17 cellular contexts compared by ENCODE assay signal in the genomic region with DNA sequence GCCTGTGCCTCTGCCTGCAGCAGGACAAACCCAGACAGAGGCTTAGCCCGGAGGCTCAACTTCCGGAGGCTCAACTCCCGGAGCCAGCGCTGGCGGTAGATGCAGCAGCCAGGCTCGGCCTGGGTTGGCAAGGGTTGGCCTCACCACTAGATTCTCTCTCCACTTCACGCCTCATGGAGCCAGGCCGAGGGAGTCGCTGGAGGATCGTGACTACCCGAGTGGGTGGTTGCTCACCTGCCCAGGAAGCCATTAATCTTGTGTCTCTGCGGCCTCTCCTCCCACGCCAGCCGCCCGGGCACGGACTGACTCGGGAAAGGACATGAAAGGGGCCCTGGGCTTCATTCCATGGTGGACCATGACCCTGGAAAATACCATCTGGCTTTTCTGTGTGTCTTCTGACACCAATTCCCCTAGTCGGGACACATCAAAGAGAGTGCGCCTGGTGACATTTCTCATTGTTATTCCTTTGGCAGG. TPM values are rescaled to one million over a fixed set of nuclear protein-coding genes. Genes with fewer than 3 reads are reported as not detected.
A peak's percentile ranks its signal among the peaks of the same experiment; 100 is the strongest.
DNase-seq lines count a peak whose midpoint lies in the region; FAIRE-seq and TF ChIP-seq lines count a peak whose summit lies in the region.
"Had no signal": no experiment of that assay in that cellular context is flagged by ENCODE, and none has a peak within 500 bp of the region (broad histone marks: within the 10 kb centered on the region; RNA-seq: fewer than 3 reads in every experiment).

No MANE protein-coding gene starts in this region.

- no peak for FAIRE-seq in H1 (lab: Jason Lieb, UNC)
- FAIRE-seq: A204.1, H54 had no signal

- no peak overlapping the region for H2BK5ac ChIP-seq in H1 (ENCODE audit: low read depth, low read length)
- H2BK5ac ChIP-seq in H9 (ENCODE audit: insufficient read length, low read length) = no peak overlapping the region

- H3K56ac ChIP-seq in H1 (replicated peaks; ENCODE audit: insufficient read length, low read depth, low read length) (no peak overlapping the region), H9 (ENCODE audit: insufficient read length, low read depth, low read length) (no peak overlapping the region)

- H3K18ac ChIP-seq in H1 (ENCODE audit: extremely low read depth, low read length) (no peak overlapping the region), H9 (ENCODE audit: insufficient read length, low read depth, low read length) (no peak overlapping the region)

- H3K79me2 ChIP-seq in H1 (ENCODE audit: control insufficient read depth in 1 of 2, insufficient read depth in 2 of 2, low read length in 2 of 2) (no peaks in the 10 kb centered on the region), H9 (ENCODE audit: insufficient read depth, low read length) (no peaks in the 10 kb centered on the region)

- no peaks in the 10 kb centered on the region for H3K36me3 Mint-ChIP-seq in nephron progenitor cell (ENCODE audit: low read depth)
- H3K36me3 Mint-ChIP-seq in activated CD4-positive, alpha-beta memory T cell treated with anti-CD3 and anti-CD28 coated beads for 36 hours = no peaks in the 10 kb centered on the region
- H3K36me3 Mint-ChIP-seq in H9 (ENCODE audit: insufficient read depth in 1 of 3, low read depth in 3 of 3) = no peaks in the 10 kb centered on the region

- TF ChIP-seq POLR2A in H1 (IDR thresholded peaks at IDR 0.05; ENCODE audit: control extremely low read depth in 1 of 2, low read depth in 2 of 2, low read length in 2 of 2) = no peak

- no peak overlapping the region for H4K5ac ChIP-seq in H1 (ENCODE audit: insufficient read length, low read depth, low read length)
- H4K5ac ChIP-seq in H9 (ENCODE audit: insufficient read length, low read depth, low read length) = no peak overlapping the region

- H2BK120ac ChIP-seq in H1 (replicated peaks; ENCODE audit: low read depth, low read length) (no peak overlapping the region), H9 (ENCODE audit: low read depth, low read length, poor library complexity, severe bottlenecking) (no peak overlapping the region)

- H3K79me1 ChIP-seq in H1 (ENCODE audit: low read depth, low read length) (no peaks in the 10 kb centered on the region; the same call in 1 of the 2 replicates), H9 (ENCODE audit: insufficient read depth, low read depth, low read length, poor library complexity, severe bottlenecking) (no peaks in the 10 kb centered on the region)

- H3K36me3 ChIP-seq in H1 (ENCODE audit: control insufficient read depth in 2 of 4, insufficient read depth in 4 of 4, low read length in 3 of 4) = no peaks in the 10 kb centered on the region
- H3K36me3 ChIP-seq: BLaER1 treated with 17β-estradiol and CSF1 and Interleukin-3, amounts not matched to agents 10 nM and 100 nM had no signal

- no peaks in the 10 kb centered on the region for H4K20me1 ChIP-seq in H1 (replicated peaks in 1 of 2; ENCODE audit: control insufficient read depth in 1 of 2, insufficient read depth in 2 of 2, low read length in 2 of 2)
- H4K20me1 ChIP-seq in H9 (ENCODE audit: control insufficient read depth, insufficient read depth, insufficient read length) = no peaks in the 10 kb centered on the region
- H4K20me1 ChIP-seq: BLaER1 treated with 17β-estradiol and CSF1 and Interleukin-3, amounts not matched to agents 10 nM and 100 nM had no signal

- intact Hi-C loops in activated CD4-positive, alpha-beta memory T cell treated with anti-CD3 and anti-CD28 coated beads for 36 hours (cut with micrococcal nuclease) = no loop called here

- H3K4ac ChIP-seq in H1 (replicated peaks; ENCODE audit: insufficient read length, low read depth, low read length) (no peak overlapping the region), H9 (ENCODE audit: low read depth, low read length) (no peak overlapping the region)

- H3K9me3 ChIP-seq in H1 (ENCODE audit: insufficient read depth in 2 of 2, low read depth in 1 of 2, low read length in 1 of 2) (no peaks in the 10 kb centered on the region), H9 (ENCODE audit: control insufficient read depth, low read depth, low read length) (no peaks in the 10 kb centered on the region)
- H3K9me3 ChIP-seq: BLaER1 treated with 17β-estradiol and CSF1 and Interleukin-3, amounts not matched to agents 10 nM and 100 nM had no signal

- no peak for TF ChIP-seq RAD21 in H1 (IDR thresholded peaks at IDR 0.05 in 1 of 2, conservative IDR thresholded peaks at IDR 0.05 in 1 of 2; ENCODE audit: low read depth in 2 of 2, low read length in 2 of 2)

- H3K4me1 Mint-ChIP-seq in nephron progenitor cell (peaks cover 81% of the 10 kb centered on the region), H9 (peaks cover 4 to 16% of the 10 kb centered on the region in 2 experiments)
- no peaks in the 10 kb centered on the region for H3K4me1 Mint-ChIP-seq in activated CD4-positive, alpha-beta memory T cell treated with anti-CD3 and anti-CD28 coated beads for 36 hours (ENCODE audit: low read depth)

- H3K27me3 ChIP-seq in H1 (replicated peaks in 1 of 4; ENCODE audit: control insufficient read depth in 3 of 4, extremely low read depth in 1 of 4, insufficient read depth in 3 of 4, low read length in 3 of 4) (no peaks in the 10 kb centered on the region), H9 (ENCODE audit: insufficient read depth, low read length) (no peaks in the 10 kb centered on the region)
- H3K27me3 ChIP-seq: BLaER1 treated with 17β-estradiol and CSF1 and Interleukin-3, amounts not matched to agents 10 nM and 100 nM had no signal

- peak overlapping the region; percentile 65 for H3K27ac Mint-ChIP-seq in nephron progenitor cell
- H3K27ac Mint-ChIP-seq in activated CD4-positive, alpha-beta memory T cell treated with anti-CD3 and anti-CD28 coated beads for 36 hours = no peak overlapping the region
- no peak overlapping the region; a peak in 1 of 7 replicates for H3K27ac Mint-ChIP-seq in H9

- H3K9ac ChIP-seq in H1 (replicated peaks in 1 of 4; ENCODE audit: extremely low read depth in 1 of 4, low read depth in 3 of 4, low read length in 3 of 4) = no peak overlapping the region
- no peak overlapping the region for H3K9ac ChIP-seq in H9 (ENCODE audit: extremely low read depth, insufficient read length, low read length)
- H3K9ac ChIP-seq: BLaER1 treated with 17β-estradiol and CSF1 and Interleukin-3, amounts not matched to agents 10 nM and 100 nM had no signal

- no peak for TF ChIP-seq EP300 in H1 (IDR thresholded peaks at IDR 0.05; ENCODE audit: borderline replicate concordance in 1 of 2, low read depth in 2 of 2, low read length in 2 of 2)

- 83% methylated on average over 19 of the region's 19 CpGs; no CpG with 5 or more reads in 1 of the 2 experiments for WGBS in H1 (ENCODE audit: extremely low coverage in 1 of 2, insufficient coverage in 1 of 2, insufficient read length in 1 of 2, insufficient replicate concordance in 2 of 2, low coverage in 1 of 2, low lambda C conversion rate in 2 of 2, missing lambda C conversion rate in 1 of 2), 2 experiments
- no CpG with 5 or more reads among the region's 19 CpGs for WGBS in H9 (ENCODE audit: extremely low coverage, insufficient read length, low lambda C conversion rate)

- H3K4me2 ChIP-seq in H1 (ENCODE audit: insufficient read depth in 1 of 2, low read depth in 2 of 2, low read length in 2 of 2) (no peak overlapping the region), H9 (ENCODE audit: insufficient read depth, insufficient read length, low read length) (no peak overlapping the region)
- H3K4me2 ChIP-seq: BLaER1 treated with 17β-estradiol and CSF1 and Interleukin-3, amounts not matched to agents 10 nM and 100 nM had no signal

- H3K23me2 ChIP-seq in H1 (ENCODE audit: low read depth, low read length) = no peaks in the 10 kb centered on the region
- no peaks in the 10 kb centered on the region for H3K23me2 ChIP-seq in H9 (ENCODE audit: insufficient read length, low read depth, low read length, poor library complexity, severe bottlenecking)

- TF ChIP-seq CTCF in C4-2B (conservative IDR thresholded peaks at IDR 0.05) (no peak), H1 (IDR thresholded peaks at IDR 0.05; ENCODE audit: control extremely low read depth in 1 of 3, insufficient read depth in 1 of 3, low read depth in 1 of 3, low read length in 3 of 3) (no peak), nephron progenitor cell (IDR thresholded peaks at IDR 0.05) (no peak), H9 (conservative IDR thresholded peaks at IDR 0.05) (no peak)

- H3K27ac ChIP-seq in C4-2B = peak overlapping the region; percentile 5; the same call in 1 of the 2 replicates
- no peak overlapping the region for H3K27ac ChIP-seq in H1 (ENCODE audit: low read depth, low read length)
- H3K27ac ChIP-seq in H9 (ENCODE audit: insufficient read length, low read depth, low read length) = no peak overlapping the region
- H3K27ac ChIP-seq: BLaER1 treated with 17β-estradiol and CSF1 and Interleukin-3, amounts not matched to agents 10 nM and 100 nM had no signal

- no peak overlapping the region for H2BK15ac ChIP-seq in H1 (ENCODE audit: low read length)
- no peak overlapping the region for H2BK15ac ChIP-seq in H9 (ENCODE audit: low read depth, low read length)

- H2BK20ac ChIP-seq in H1 (ENCODE audit: low read length) (no peak overlapping the region), H9 (ENCODE audit: low read depth, low read length, poor library complexity, severe bottlenecking) (no peak overlapping the region)

- H3K27me3 Mint-ChIP-seq in nephron progenitor cell (ENCODE audit: low read depth, poor library complexity) (peaks cover 13% of the 10 kb centered on the region), H9 (ENCODE audit: low read depth) (peaks cover 4% of the 10 kb centered on the region)
- H3K27me3 Mint-ChIP-seq in activated CD4-positive, alpha-beta memory T cell treated with anti-CD3 and anti-CD28 coated beads for 36 hours = no peaks in the 10 kb centered on the region

- POLR2A ChIA-PET in H1 (lab: Charles Lee; ENCODE audit: partially characterized antibody) = no interaction called here
- POLR2A ChIA-PET in activated CD4-positive, alpha-beta memory T cell treated with anti-CD3 and anti-CD28 coated beads for 36 hours (lab: Charles Lee) = no interaction called here

- peak; percentile 2 for DNase-seq in NCI-H226
- no peak for DNase-seq in H1 (ENCODE audit: low read depth in 1 of 2, low spot score in 2 of 2)
- DNase-seq in nephron progenitor cell = peak; percentile 70
- no peak for DNase-seq in NCI-H446 treated with DMSO at 0.1 percent for 48 hours (lab: John Stamatoyannopoulos, UW)
- no peak for DNase-seq in activated CD4-positive, alpha-beta memory T cell treated with anti-CD3 and anti-CD28 coated beads for 36 hours
- DNase-seq in H9 = no peak
- no peak for DNase-seq in DMS153 treated with DMSO at 0.1 percent for 48 hours (lab: John Stamatoyannopoulos, UW; ENCODE audit: unreplicated experiment)
- DNase-seq: DMS 273 treated with DMSO at 0.1 percent for 48 hours, KBM-7, NCI-H1417 treated with DMSO at 0.1 percent for 48 hours, NCI-H1930, NCI-H446, NCI-H748 treated with DMSO at 0.1 percent for 48 hours had no signal

- H4K8ac ChIP-seq in H1 (ENCODE audit: extremely low read depth, insufficient read depth, low read length) (peak overlapping the region; percentile 15; the same call in 1 of the 2 replicates), H9 (replicated peaks; ENCODE audit: insufficient read length, low read depth, low read length) (no peak overlapping the region)

- CTCF ChIA-PET in H1 (lab: Charles Lee; ENCODE audit: partially characterized antibody) = interaction anchor here (0.7 to 2.6 kb wide), 2 partner anchors 9 to 13 kb away, joined by 3 to 5 read pairs; no protein-coding TSS in a partner anchor
- CTCF ChIA-PET in activated CD4-positive, alpha-beta memory T cell treated with anti-CD3 and anti-CD28 coated beads for 36 hours (lab: Charles Lee) = no interaction called here

- H3K14ac ChIP-seq in H1 (ENCODE audit: insufficient read length) (no peak overlapping the region), H9 (ENCODE audit: insufficient read depth, low read length) (no peak overlapping the region)

- H3K4me1 ChIP-seq in H1 (replicated peaks in 1 of 4; ENCODE audit: control insufficient read depth in 3 of 4, insufficient read depth in 4 of 4, low read length in 3 of 4) (no peaks in the 10 kb centered on the region; a peak in 1 of 7 replicates), H9 (ENCODE audit: insufficient read depth, low read length) (no peaks in the 10 kb centered on the region)

- no peak overlapping the region for H3T11ph ChIP-seq in H9 (ENCODE audit: low read length)

- H3K4me3 Mint-ChIP-seq in nephron progenitor cell (no peak overlapping the region), H9 (no peak overlapping the region)
- H3K4me3 Mint-ChIP-seq in activated CD4-positive, alpha-beta memory T cell treated with anti-CD3 and anti-CD28 coated beads for 36 hours = no peak overlapping the region

- no peak overlapping the region for H2AFZ ChIP-seq in H1 (ENCODE audit: low read length)
- H2AFZ ChIP-seq in H9 (ENCODE audit: low read length) = no peak overlapping the region

- H3K23ac ChIP-seq in H1 (ENCODE audit: insufficient read length) (no peak overlapping the region), H9 (ENCODE audit: insufficient read length, low read depth, low read length) (no peak overlapping the region)

- no peak overlapping the region for H3K4me3 ChIP-seq in H1 (ENCODE audit: extremely low read depth in 1 of 4, insufficient read depth in 2 of 4, low read depth in 3 of 4, low read length in 4 of 4)
- H3K4me3 ChIP-seq: BLaER1 treated with 17β-estradiol and CSF1 and Interleukin-3, amounts not matched to agents 10 nM and 100 nM had no signal

- H2BK12ac ChIP-seq in H1 (ENCODE audit: low read depth, low read length) (no peak overlapping the region), H9 (ENCODE audit: insufficient read length, low read depth, low read length) (no peak overlapping the region)

- H3K9me3 Mint-ChIP-seq in nephron progenitor cell (no peaks in the 10 kb centered on the region), H9 (no peaks in the 10 kb centered on the region)
- H3K9me3 Mint-ChIP-seq in activated CD4-positive, alpha-beta memory T cell treated with anti-CD3 and anti-CD28 coated beads for 36 hours = no peaks in the 10 kb centered on the region

- H2AK5ac ChIP-seq in H1 (ENCODE audit: low read depth, low read length) (no peak overlapping the region), H9 (ENCODE audit: insufficient read length, low read length) (no peak overlapping the region)

- H4K91ac ChIP-seq in H1 (replicated peaks; ENCODE audit: insufficient read length, low read length) = no peak overlapping the region
- no peak overlapping the region for H4K91ac ChIP-seq in H9 (ENCODE audit: insufficient read length, low read depth, low read length)

RNA-seq across cellular contexts. Expression of a gene that starts 20.8 kb away (rescaled TPM):
- 0.45 and 0.48 TPM in 2 replicates for total RNA-seq in H1 (2021; fragmentation: NEBNext Ultra II Directional; extraction: Animal tissue kit (Norgen Biotek cat#: 25700))
- 0.19 and 0.29 TPM in 2 replicates for polyA plus RNA-seq in H1 (2011; rRNA removed)
- polyA plus RNA-seq in H1 (2011; cell fraction: cytosol; rRNA removed) = 0.19 TPM
- 0.40 TPM for polyA plus RNA-seq in H1 (2011; cell fraction: nucleus; rRNA removed)
- 0.11 to 0.17 TPM (median 0.15 TPM) in 3 of 4 replicates, not detected in the other for polyA plus RNA-seq in H1 (2012, experiment 1 of 2)
- 0.12 TPM for polyA plus RNA-seq in H1 (2012, experiment 2 of 2)
- polyA plus RNA-seq in H1 (2013, experiment 1 of 2) = 0.32 TPM
- 0.39 TPM for polyA plus RNA-seq in H1 (2013, experiment 2 of 2)
- polyA minus RNA-seq in H1 (2011; rRNA and poly(A)+ RNA removed) = 0.12 and 0.41 TPM in 2 replicates
- polyA minus RNA-seq in H1 (2011; cell fraction: cytosol; rRNA and poly(A)+ RNA removed) = not detected
- polyA minus RNA-seq in H1 (2011; cell fraction: nucleus; rRNA and poly(A)+ RNA removed) = not detected
- under 1 TPM in 1 of 2 experiments, not detected in 1; 0.10 TPM for total RNA-seq in activated CD4-positive, alpha-beta memory T cell treated with anti-CD3 and anti-CD28 coated beads for 36 hours
- total RNA-seq in H9 (2021) = 0.11 TPM in 1 of 2 replicates, not detected in the other

Comparison
In these comparisons a context has a peak if more than half of its experiments do, and no peak if none do; other contexts are left out.
1. DNase-seq: peak in NCI-H226 (single experiment) and nephron progenitor cell (single experiment); none in H1 (0 of 2), NCI-H446 treated with DMSO at 0.1 percent for 48 hours (single experiment), activated CD4-positive, alpha-beta memory T cell treated with anti-CD3 and anti-CD28 coated beads for 36 hours (single experiment), H9 (single experiment) and DMS153 treated with DMSO at 0.1 percent for 48 hours (single experiment).